27 cellular contexts compared by ENCODE assay signal in the genomic region with DNA sequence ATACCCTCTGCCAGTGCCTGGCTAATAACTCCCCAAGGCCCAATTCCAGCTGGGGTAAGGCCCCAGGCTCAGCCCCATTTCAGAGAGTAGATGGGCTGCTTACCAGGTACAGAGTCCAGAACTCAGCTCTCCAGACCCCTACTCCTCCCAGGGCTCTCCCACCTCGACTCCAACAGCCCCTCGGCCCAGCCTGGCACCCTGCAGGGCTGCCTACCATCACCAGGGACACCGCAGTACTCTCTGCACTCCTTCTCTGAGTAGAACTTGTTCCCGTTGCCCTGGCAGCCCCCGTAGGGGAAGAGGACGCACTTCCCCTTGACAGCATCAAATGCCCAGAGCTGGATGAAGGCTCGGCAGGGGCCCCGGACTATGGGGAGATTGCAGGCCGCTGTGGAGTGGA. TPM values are rescaled to one million over a fixed set of nuclear protein-coding genes. Genes with fewer than 3 reads are reported as not detected.
"Had no signal": no experiment of that assay in that cellular context is flagged by ENCODE, and none has a peak within 500 bp of the region (broad histone marks: within the 10 kb centered on the region; RNA-seq: fewer than 3 reads in every experiment).

No MANE protein-coding gene starts in this region.

- H3K27ac ChIP-seq: body of pancreas, gastroesophageal sphincter, hepatocyte, SJSA1, testis, WERI-Rb-1 had no signal

- DNase-seq: activated CD4-positive, alpha-beta memory T cell treated with anti-CD3 and anti-CD28 coated beads for 36 hours; activated CD4-positive, alpha-beta T cell treated with anti-CD3 and anti-CD28 coated beads for 48 hours; activated effector memory CD4-positive, alpha-beta T cell treated with anti-CD3 and anti-CD28 coated beads, Interleukin-2, amount 50 U/mL, for 16 hours; activated naive CD4-positive, alpha-beta T cell treated with anti-CD3 and anti-CD28 coated beads for 36 hours; activated naive CD8-positive, alpha-beta T cell treated with anti-CD3 and anti-CD28 coated beads for 36 hours; adrenal gland; dorsolateral prefrontal cortex; effector memory CD4-positive, alpha-beta T cell; erythroblast; left cardiac atrium; midbrain; naive thymus-derived CD8-positive, alpha-beta T cell; stimulated activated naive CD8-positive, alpha-beta T cell treated with anti-CD3 and anti-CD28 coated beads, Interleukin-15, Interleukin-2, amounts not matched to agents 100 U/mL and 50 U/mL, for 24 hours; T-helper 2 cell; testis; WERI-Rb-1 had no signal

- ATAC-seq: activated CD4-positive, CD25-positive, alpha-beta regulatory T cell treated with anti-CD3 and anti-CD28 coated beads, Interleukin-2, amount 50 U/mL, for 24 hours; body of pancreas; gastroesophageal sphincter; left cardiac atrium; naive thymus-derived CD8-positive, alpha-beta T cell; stimulated activated naive CD8-positive, alpha-beta T cell treated with anti-CD3 and anti-CD28 coated beads, Interleukin-15, Interleukin-2, amounts not matched to agents 100 U/mL and 50 U/mL, for 24 hours had no signal

- H3K27me3 ChIP-seq: adrenal gland, body of pancreas, hepatocyte, SJSA1, testis had no signal

- H3K79me2 ChIP-seq: hepatocyte had no signal

- H3K9me3 ChIP-seq: adrenal gland, body of pancreas, SJSA1, testis had no signal

- H3K4me1 ChIP-seq: gastroesophageal sphincter, SJSA1 had no signal

- H3K36me3 ChIP-seq: adrenal gland, SJSA1, WERI-Rb-1 had no signal

- H3K4me2 ChIP-seq: hepatocyte, smooth muscle cell had no signal

- H2AFZ ChIP-seq: hepatocyte had no signal

- H3K4me3 ChIP-seq: adrenal gland, body of pancreas, coronary artery, dorsolateral prefrontal cortex, gastroesophageal sphincter, hepatocyte, SJSA1, smooth muscle cell, testis had no signal

RNA-seq across cellular contexts. Expression of gene AMBP, which starts 17.4 kb away (rescaled TPM):
- total RNA-seq: activated CD4-positive, alpha-beta memory T cell treated with anti-CD3 and anti-CD28 coated beads for 36 hours; activated naive CD4-positive, alpha-beta T cell treated with anti-CD3 and anti-CD28 coated beads for 36 hours; activated naive CD8-positive, alpha-beta T cell treated with anti-CD3 and anti-CD28 coated beads for 36 hours; aorta; gastroesophageal sphincter; naive thymus-derived CD8-positive, alpha-beta T cell; osteocyte; smooth muscle cell had no signal
- polyA plus RNA-seq: keratinocyte; naive thymus-derived CD8-positive, alpha-beta T cell had no signal

RNA-seq across cellular contexts. Expression of gene KIF12, which starts 38.4 kb away (rescaled TPM):
- total RNA-seq: activated CD4-positive, alpha-beta memory T cell treated with anti-CD3 and anti-CD28 coated beads for 36 hours; activated naive CD4-positive, alpha-beta T cell treated with anti-CD3 and anti-CD28 coated beads for 36 hours; activated naive CD8-positive, alpha-beta T cell treated with anti-CD3 and anti-CD28 coated beads for 36 hours; aorta; gastroesophageal sphincter; naive thymus-derived CD8-positive, alpha-beta T cell; posterior vena cava; smooth muscle cell had no signal
- polyA plus RNA-seq: naive thymus-derived CD8-positive, alpha-beta T cell; smooth muscle cell had no signal
